ENCODE assay signal across 17 cellular contexts in genomic region chr6:2104524-2104880, GRCh38.
"Had no signal": no experiment of that assay in that cellular context is flagged by ENCODE, and none has a peak within 500 bp of the region (broad histone marks: within the 10 kb centered on the region; RNA-seq: fewer than 3 reads in every experiment).

No MANE protein-coding gene starts in this region.

- H3K4me1 ChIP-seq: left lung, prostate gland, transverse colon had no signal

- FAIRE-seq: small intestine had no signal

- DNase-seq: activated CD4-positive, alpha-beta T cell treated with anti-CD3 and anti-CD28 coated beads for 1 hour; activated CD4-positive, alpha-beta T cell treated with anti-CD3 and anti-CD28 coated beads, Interleukin-2, amount 50 U/mL, for 48 hours; activated naive CD4-positive, alpha-beta T cell treated with anti-CD3 and anti-CD28 coated beads for 36 hours; activated naive CD8-positive, alpha-beta T cell treated with anti-CD3 and anti-CD28 coated beads, Interleukin-2, amount 50 U/mL, for 24 hours; cerebellar nuclear complex; kidney; left lung; natural killer cell; stimulated activated CD4-positive, alpha-beta T cell treated with anti-CD3 and anti-CD28 coated beads, Interleukin-4, amount 100 ng/mL, for 24 hours; stimulated activated naive CD4-positive, alpha-beta T cell treated with Interleukin-2 at 50 U/mL for 16 hours; T-cell; T1000; transverse colon had no signal

- H3K27ac ChIP-seq: left lung, prostate gland, transverse colon had no signal

- H3K27me3 Mint-ChIP-seq: activated naive CD8-positive, alpha-beta T cell treated with anti-CD3 and anti-CD28 coated beads, Interleukin-2, amount 50 U/mL, for 24 hours; memory B cell had no signal

- H3K9me3 ChIP-seq: left lung, prostate gland, transverse colon had no signal

- H3K4me1 Mint-ChIP-seq: activated naive CD8-positive, alpha-beta T cell treated with anti-CD3 and anti-CD28 coated beads, Interleukin-2, amount 50 U/mL, for 24 hours; T-cell had no signal

- H3K27me3 ChIP-seq: left lung, transverse colon had no signal

- H3K27ac Mint-ChIP-seq: activated naive CD4-positive, alpha-beta T cell treated with anti-CD3 and anti-CD28 coated beads for 36 hours; activated naive CD8-positive, alpha-beta T cell treated with anti-CD3 and anti-CD28 coated beads, Interleukin-2, amount 50 U/mL, for 24 hours; activated T-helper 2 cell treated with anti-CD3 and anti-CD28 coated beads, Interferon-gamma antibody, Interleukin-2, Interleukin-4, amounts not matched to agents 10 μg/mL and 5 μg/mL and 100 μg/mL, durations not matched to agents 14 hours and 24 hours and 36 hours; memory B cell; natural killer cell; T-cell had no signal

- H3K36me3 Mint-ChIP-seq: natural killer cell had no signal

- H3K4me3 ChIP-seq: left lung, prostate gland, transverse colon had no signal

- H3K4me3 Mint-ChIP-seq: activated naive CD4-positive, alpha-beta T cell treated with anti-CD3 and anti-CD28 coated beads for 36 hours; activated naive CD8-positive, alpha-beta T cell treated with anti-CD3 and anti-CD28 coated beads, Interleukin-2, amount 50 U/mL, for 24 hours; memory B cell; natural killer cell; T-cell had no signal

- H3K36me3 ChIP-seq: left lung, prostate gland, transverse colon had no signal

- ATAC-seq: activated naive CD8-positive, alpha-beta T cell treated with anti-CD3 and anti-CD28 coated beads, Interleukin-2, amount 50 U/mL, for 24 hours had no signal

- H3K9me3 Mint-ChIP-seq: activated naive CD4-positive, alpha-beta T cell treated with anti-CD3 and anti-CD28 coated beads for 36 hours; activated naive CD8-positive, alpha-beta T cell treated with anti-CD3 and anti-CD28 coated beads, Interleukin-2, amount 50 U/mL, for 24 hours; activated T-helper 2 cell treated with anti-CD3 and anti-CD28 coated beads, Interferon-gamma antibody, Interleukin-2, Interleukin-4, amounts not matched to agents 10 μg/mL and 5 μg/mL and 100 μg/mL, durations not matched to agents 14 hours and 24 hours and 36 hours; memory B cell; natural killer cell; T-cell had no signal
